8 cellular contexts compared by ENCODE assay signal in genomic region chr1:72281637-72282270, GRCh38. TPM values are rescaled to one million over a fixed set of nuclear protein-coding genes. Genes with fewer than 3 reads are reported as not detected.
DNase-seq lines count a peak whose midpoint lies in the region; ATAC-seq and TF ChIP-seq lines count a peak whose summit lies in the region.

No MANE protein-coding gene starts in this region.

- in situ Hi-C loops in IMR-90 (cut with MboI; ENCODE audit: low sequenced_read_pairs), result no loop called here

- peak overlapping the region; percentile 91 for H3K4ac ChIP-seq in IMR-90 (ENCODE audit: low read depth, low read length)

- peak overlapping the region; percentile 84 for H3K9ac ChIP-seq in IMR-90 (ENCODE audit: low read depth, low read length)

- peak overlapping the region; percentile 97 for H3K4me2 ChIP-seq in IMR-90 (ENCODE audit: low read depth, low read length)

- H2AK9ac ChIP-seq in IMR-90 (replicated peaks; ENCODE audit: low read depth, low read length, poor library complexity), result peak overlapping the region; percentile 44

- no peak overlapping the region for H3K4me3 Mint-ChIP-seq in MCF 10A (ENCODE audit: unreplicated experiment)
- peak overlapping the region; percentile 50 for H3K4me3 Mint-ChIP-seq in memory B cell

- no peaks in the 10 kb centered on the region for H3K36me3 ChIP-seq in IMR-90 (ENCODE audit: control insufficient read depth, insufficient read depth, low read length)

- peak overlapping the region; percentile 78; the same call in 1 of the 2 replicates for H2BK20ac ChIP-seq in IMR-90 (ENCODE audit: low read depth, low read length)

- peaks cover 2% of the 10 kb centered on the region; the same call in 1 of the 2 replicates for H3K4me1 ChIP-seq in IMR-90 (ENCODE audit: control insufficient read depth, insufficient read depth, low read length)

- peak overlapping the region; percentile 96 for H3K23ac ChIP-seq in IMR-90 (ENCODE audit: low read depth, low read length)

- DNase-seq in C1 segment of cervical spinal cord (lab: John Stamatoyannopoulos, UW) (peak in 8 of 14 donors; percentile 60 to 84 (median 73)), IMR-90 (peak; percentile 2), MCF 10A (ENCODE audit: unreplicated experiment) (peak; percentile 35), memory B cell (ENCODE audit: low spot score in 2 of 2) (no peak), AG08395 (ENCODE audit: low spot score) (no peak)
- DNase-seq in activated CD4-positive, CD25-positive, alpha-beta regulatory T cell (lab: John Stamatoyannopoulos, UW), result no peak

- H2BK5ac ChIP-seq in IMR-90 (ENCODE audit: low read depth, low read length, poor library complexity, severe bottlenecking), result peak overlapping the region; percentile 73

- H3K27me3 ChIP-seq in IMR-90 (ENCODE audit: control insufficient read depth, insufficient read depth, low read length), result no peaks in the 10 kb centered on the region

- ATAC-seq in IMR-90 (ENCODE audit: low read depth) (no peak), memory B cell (ENCODE audit: low read depth) (no peak), GM18498 (IDR thresholded peaks at IDR 0.05; ENCODE audit: unreplicated experiment) (no peak), HG02870 (IDR thresholded peaks at IDR 0.05; ENCODE audit: unreplicated experiment) (no peak)

- CTCF ChIA-PET in IMR-90 (lab: Yijun Ruan, JAX) (no interaction called here), MCF 10A (lab: Yijun Ruan, JAX) (interaction anchor here (0.6 kb wide), 1 partner anchor 1232 kb away, joined by 4 read pairs; no protein-coding TSS in a partner anchor)

- POLR2A ChIA-PET in IMR-90 (lab: Charles Lee; ENCODE audit: unreplicated experiment), result no interaction called here
- POLR2A ChIA-PET in MCF 10A (lab: Yijun Ruan, JAX), result no interaction called here

- H4K20me1 ChIP-seq in IMR-90 (ENCODE audit: insufficient read depth, low read length), result no peaks in the 10 kb centered on the region

- H3K14ac ChIP-seq in IMR-90 (replicated peaks; ENCODE audit: low read depth, low read length), result peak overlapping the region; percentile 89

- WGBS in IMR-90 (ENCODE audit: extremely low coverage in 2 of 2, insufficient read length in 1 of 2), 2 experiments, result 100% methylated on average over 2 of the region's 10 CpGs; no CpG with 5 or more reads in 1 of the 2 experiments

- H3K56ac ChIP-seq in IMR-90 (ENCODE audit: extremely low read depth, insufficient read depth, low read length), result peak overlapping the region; percentile 71; the same call in 1 of the 2 replicates

- H2AK5ac ChIP-seq in IMR-90 (ENCODE audit: low read depth, low read length), result 0 out of 2 replicates have a peak overlapping the region, but pooled peaks have one; percentile 13

- H3K27me3 Mint-ChIP-seq in MCF 10A (ENCODE audit: insufficient read depth, unreplicated experiment) (no peaks in the 10 kb centered on the region), memory B cell (peaks cover 11% of the 10 kb centered on the region)

- dilution Hi-C loops in IMR-90 (cut with HindIII; ENCODE audit: low sequenced_read_pairs, unreplicated experiment), result no loop called here

- TF ChIP-seq POLR2A in IMR-90 (IDR thresholded peaks at IDR 0.05; ENCODE audit: low read depth, low read length), result no peak

- H3K36me3 Mint-ChIP-seq in MCF 10A (ENCODE audit: insufficient read depth, unreplicated experiment) (no peaks in the 10 kb centered on the region), memory B cell (peaks cover 2% of the 10 kb centered on the region)

- peak overlapping the region; percentile 0 for H3K27ac Mint-ChIP-seq in MCF 10A (ENCODE audit: low read depth, unreplicated experiment)
- H3K27ac Mint-ChIP-seq in memory B cell, result no peak overlapping the region

- H3K9me3 ChIP-seq in IMR-90 (ENCODE audit: control insufficient read depth, insufficient read depth, low read length), result no peaks in the 10 kb centered on the region

- peak overlapping the region; percentile 17 for H3K18ac ChIP-seq in IMR-90 (ENCODE audit: low read depth, low read length)

- intact Hi-C loops in IMR-90 (cut with micrococcal nuclease) (loop anchor here (2.0 to 5.0 kb wide), 5 partner anchors 95 to 1189 kb away; no protein-coding TSS in a partner anchor), MCF 10A (cut with micrococcal nuclease) (loop anchor here (2.0 to 10.0 kb wide), 6 partner anchors 95 to 689 kb away; no protein-coding TSS in a partner anchor)

- H4K5ac ChIP-seq in IMR-90 (ENCODE audit: low read depth, low read length), result peak overlapping the region; percentile 84; the same call in 1 of the 2 replicates

- peaks cover 0 to 25% of the 10 kb centered on the region in 2 experiments; a peak in 2 of 4 replicates for H3K79me1 ChIP-seq in IMR-90 (ENCODE audit: low read depth in 1 of 2, low read length in 2 of 2)

- H3K4me3 ChIP-seq in IMR-90 (ENCODE audit: insufficient read depth, low read depth, low read length), result peak overlapping the region; percentile 58

- TF ChIP-seq RAD21 in IMR-90 (IDR thresholded peaks at IDR 0.05; ENCODE audit: low read length), result no peak

- H2BK120ac ChIP-seq in IMR-90 (ENCODE audit: low read depth, low read length), result peak overlapping the region; percentile 79

- H2BK15ac ChIP-seq in IMR-90 (ENCODE audit: low read depth, low read length), result peak overlapping the region; percentile 78; the same call in 2 of the 3 replicates

- peak overlapping the region; percentile 97 for H2AFZ ChIP-seq in IMR-90 (replicated peaks; ENCODE audit: low read length, poor library complexity)

- TF ChIP-seq CTCF in IMR-90 (conservative IDR thresholded peaks at IDR 0.05; ENCODE audit: low read depth, low read length) (no peak), MCF 10A (IDR thresholded peaks at IDR 0.05; ENCODE audit: unreplicated experiment) (no peak)

- peak overlapping the region; percentile 64 for H4K91ac ChIP-seq in IMR-90 (ENCODE audit: insufficient read depth, low read depth, low read length)

- peak overlapping the region; percentile 83 for H3K27ac ChIP-seq in IMR-90 (ENCODE audit: insufficient read depth, low read length)

- no peaks in the 10 kb centered on the region for H3K9me3 Mint-ChIP-seq in MCF 10A (ENCODE audit: unreplicated experiment)
- no peaks in the 10 kb centered on the region for H3K9me3 Mint-ChIP-seq in memory B cell

- no peaks in the 10 kb centered on the region for H3K9me1 ChIP-seq in IMR-90 (ENCODE audit: insufficient read depth, low read length)

- BruUV-seq in IMR-90 (replicated peaks; lab: Mats Ljungman, UMichigan) (no TSS peak), MCF 10A (replicated peaks; lab: Mats Ljungman, UMichigan) (no TSS peak)

- peak overlapping the region; percentile 31 to 60; a peak in 2 of 4 replicates for H4K8ac ChIP-seq in IMR-90 (ENCODE audit: low read depth in 2 of 2, low read length in 2 of 2)

- H3K4me1 Mint-ChIP-seq in MCF 10A (ENCODE audit: insufficient read depth, unreplicated experiment) (peaks cover 13% of the 10 kb centered on the region), memory B cell (peaks cover 13% of the 10 kb centered on the region)

TF ChIP-seq in IMR-90, 13 proteins besides CTCF, POLR2A, EP300 and RAD21:
- TF ChIP-seq MXI1 (IDR thresholded peaks at IDR 0.05; ENCODE audit: borderline replicate concordance, low read depth, low read length), result no peak
- no peak for TF ChIP-seq MAZ (IDR thresholded peaks at IDR 0.05; ENCODE audit: borderline replicate concordance, low read depth, low read length)
- TF ChIP-seq CEBPB (IDR thresholded peaks at IDR 0.05; ENCODE audit: low read depth, low read length), result no peak
- TF ChIP-seq FOS (IDR thresholded peaks at IDR 0.05; ENCODE audit: low read depth, low read length), result no peak
- no peak for TF ChIP-seq CHD1 (IDR thresholded peaks at IDR 0.05; ENCODE audit: low read depth, low read length)
- no peak for TF ChIP-seq NFE2L2 (IDR thresholded peaks at IDR 0.05; ENCODE audit: low read depth, low read length)
- TF ChIP-seq SMC3 (IDR thresholded peaks at IDR 0.05; ENCODE audit: low read depth, low read length), result no peak
- TF ChIP-seq USF2 (IDR thresholded peaks at IDR 0.05; ENCODE audit: low read depth, low read length), result no peak
- TF ChIP-seq RFX5 (IDR thresholded peaks at IDR 0.05; ENCODE audit: low read depth, low read length), result no peak
- no peak for TF ChIP-seq BHLHE40 (IDR thresholded peaks at IDR 0.05; ENCODE audit: low read depth, low read length)
- no peak for TF ChIP-seq ELK1 (IDR thresholded peaks at IDR 0.05; ENCODE audit: borderline replicate concordance, low read depth, low read length)
- TF ChIP-seq MAFK (IDR thresholded peaks at IDR 0.05; ENCODE audit: low read depth, low read length), result no peak
- no peak for TF ChIP-seq RCOR1 (IDR thresholded peaks at IDR 0.05; ENCODE audit: insufficient replicate concordance, low read length)
TF ChIP-seq in IMR-90: peak in this region for 0.

RNA-seq across cellular contexts. Expression of gene NEGR1, which starts 0.6 kb away (rescaled TPM):
- total RNA-seq in IMR-90 (2012; rRNA removed) (9.1 and 13.1 TPM in 2 replicates), MCF 10A (2022) (3.5 and 4.1 TPM in 2 replicates)
- 3.7 and 5.1 TPM in 2 replicates for polyA plus RNA-seq in IMR-90 (2012; rRNA removed)
- polyA plus RNA-seq in IMR-90 (2012; cell fraction: cytosol; rRNA removed), result 0.33 and 0.47 TPM in 2 replicates
- 0.28 and 3.2 TPM in 2 replicates for polyA plus RNA-seq in IMR-90 (2012; cell fraction: nucleus; rRNA removed; ENCODE audit: low replicate concordance)

Comparison
In these comparisons a context has a peak if more than half of its experiments do, and no peak if none do; other contexts are left out.
1. DNase-seq: peak in C1 segment of cervical spinal cord (8 of 14), IMR-90 (single experiment) and MCF 10A (single experiment); none in memory B cell (0 of 2), activated CD4-positive, CD25-positive, alpha-beta regulatory T cell (0 of 4) and AG08395 (single experiment).